In genomic region chr10:87342249-87342703, GRCh38 we compare ENCODE assay signal across 1 cellular context.
TF ChIP-seq lines count a peak whose summit lies in the region.

No MANE protein-coding gene starts in this region.

TF ChIP-seq in GM23338, 12 proteins besides CTCF, POLR2A, EP300 and RAD21 (continued from another document):
- TF ChIP-seq POLR2AphosphoS5 (IDR thresholded peaks at IDR 0.05; ENCODE audit: low read depth) = peak; percentile 46
